In the genomic region with DNA sequence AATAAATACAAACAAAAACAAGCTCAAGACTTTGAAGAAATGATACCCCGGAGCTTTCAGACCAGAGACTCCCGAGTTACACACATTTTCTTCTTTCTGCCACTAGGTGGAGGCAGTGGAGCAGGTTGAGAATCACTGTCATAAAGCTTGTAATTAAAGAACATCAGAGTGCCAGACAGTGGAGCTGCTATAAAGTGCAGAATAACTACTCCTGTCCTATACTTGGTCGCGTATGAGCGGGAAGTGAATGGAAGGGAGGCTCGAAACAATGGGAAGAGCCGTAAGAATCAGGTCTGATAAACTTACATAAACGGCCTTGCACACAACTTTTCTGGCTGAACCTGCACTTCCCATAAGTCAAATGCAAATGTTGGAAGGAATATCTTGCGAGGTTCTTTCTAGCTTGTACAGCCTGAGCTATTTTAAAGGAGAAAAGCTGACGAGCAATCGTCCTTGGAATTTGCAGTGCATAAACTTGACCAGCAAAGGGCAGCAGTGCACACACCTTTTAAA, we compare ENCODE assay signal across 8 cellular contexts.
DNase-seq lines count a peak whose midpoint lies in the region; ATAC-seq and TF ChIP-seq lines count a peak whose summit lies in the region.

No MANE protein-coding gene starts in this region.

- H3K9me3 ChIP-seq in iPS DF 6.9 (ENCODE audit: control insufficient read depth, insufficient read depth, low read length) (no peaks in the 10 kb centered on the region), spleen (peaks cover 0 to 6% (median 0%) of the 10 kb centered on the region in 8 donors)

- TF ChIP-seq POLR2A in spleen (IDR thresholded peaks at IDR 0.05): no peak

- H3K36me3 ChIP-seq in iPS DF 6.9 (ENCODE audit: control insufficient read depth, insufficient read depth, low read length) (no peaks in the 10 kb centered on the region), spleen (no peaks in the 10 kb centered on the region)

- no peaks in the 10 kb centered on the region for H3K27me3 ChIP-seq in iPS DF 6.9 (ENCODE audit: control insufficient read depth, insufficient read depth, low read length)
- no peaks in the 10 kb centered on the region for H3K27me3 ChIP-seq in spleen (replicated peaks in 1 of 7)

- peak; percentile 28 to 33 for DNase-seq in activated T-cell treated with anti-CD3 and anti-CD28 coated beads, Interleukin-2, amount 50 U/mL, for 48 hours
- DNase-seq in activated T-cell treated with anti-CD3 and anti-CD28 coated beads, Interleukin-2, amount 50 U/mL, for 1 hour: no peak
- peak; percentile 12 for DNase-seq in NCI-H82 treated with DMSO at 0.1 percent for 48 hours (lab: John Stamatoyannopoulos, UW; ENCODE audit: unreplicated experiment)
- DNase-seq in astrocyte of the cerebellum (ENCODE audit: low read depth): peak; percentile 19
- peak; percentile 18 for DNase-seq in iPS DF 6.9 (ENCODE audit: low read depth, low spot score)
- DNase-seq in spleen: no peak

- intact Hi-C loops in spleen (cut with DNase I; ENCODE audit: low total_unique reads): loop anchor here (10.0 kb wide), 1 partner anchor 146 kb away; no protein-coding TSS in a partner anchor

- in situ Hi-C loops in astrocyte of the cerebellum (cut with HindIII; ENCODE audit: low sequenced_read_pairs): no loop called here

- no CpG with 5 or more reads among the region's 11 CpGs for WGBS in iPS DF 6.9 (ENCODE audit: insufficient coverage, insufficient read length)
- 4 to 9% (median 5%) methylated on average over 11 of the region's 11 CpGs for WGBS in spleen, 5 donors

- H3K27ac ChIP-seq in iPS DF 6.9 (ENCODE audit: low read length) (no peak overlapping the region), spleen (peak overlapping the region in 4 of 8 donors; percentile 3 to 63 (median 34))

- H3K4me1 ChIP-seq in iPS DF 6.9 (ENCODE audit: control insufficient read depth, insufficient read depth, low read length): no peaks in the 10 kb centered on the region
- peaks cover 0 to 21% (median 6%) of the 10 kb centered on the region in 6 donors for H3K4me1 ChIP-seq in spleen

- peak; percentile 79 for TF ChIP-seq CTCF in astrocyte of the cerebellum (IDR thresholded peaks at IDR 0.05; ENCODE audit: low read depth, low read length, missing control alignments)
- peak; percentile 34 to 74 (median 62) for TF ChIP-seq CTCF in spleen (IDR thresholded peaks at IDR 0.05 in 8 of 11, conservative IDR thresholded peaks at IDR 0.05 in 3 of 11)

- H3K4me3 ChIP-seq in astrocyte of the cerebellum (ENCODE audit: low read depth, low read length) (no peak overlapping the region), iPS DF 6.9 (ENCODE audit: low read length) (no peak overlapping the region), spleen (peak overlapping the region in 1 of 8 donors; percentile 47)

- peak; percentile 60 for ATAC-seq in HG03354 (IDR thresholded peaks at IDR 0.05; ENCODE audit: poor library complexity, severe bottlenecking, unreplicated experiment)
- ATAC-seq in GM21529 (IDR thresholded peaks at IDR 0.05; ENCODE audit: unreplicated experiment): no peak

Comparison
In these comparisons a context has a peak if more than half of its experiments do, and no peak if none do; other contexts are left out.
1. DNase-seq: peak in activated T-cell treated with anti-CD3 and anti-CD28 coated beads, Interleukin-2, amount 50 U/mL, for 48 hours (2 of 2), NCI-H82 treated with DMSO at 0.1 percent for 48 hours (single experiment), astrocyte of the cerebellum (single experiment) and iPS DF 6.9 (single experiment); none in activated T-cell treated with anti-CD3 and anti-CD28 coated beads, Interleukin-2, amount 50 U/mL, for 1 hour (single experiment) and spleen (single experiment).